8 cellular contexts compared by ENCODE assay signal in genomic region chr1:203338335-203339036, GRCh38. TPM values are rescaled to one million over a fixed set of nuclear protein-coding genes. Genes with fewer than 3 reads are reported as not detected.
DNase-seq lines count a peak whose midpoint lies in the region; ATAC-seq and TF ChIP-seq lines count a peak whose summit lies in the region.

No MANE protein-coding gene starts in this region.

- H3K4me3 Mint-ChIP-seq in GM23338 (no peak overlapping the region), memory B cell (peak overlapping the region; percentile 45)

- peak; percentile 94 for TF ChIP-seq CTCF in BJ (IDR thresholded peaks at IDR 0.05; ENCODE audit: insufficient read depth, low read depth, low read length)
- peak; percentile 89 to 95 for TF ChIP-seq CTCF in GM23338 (conservative IDR thresholded peaks at IDR 0.05; ENCODE audit: low read depth in 2 of 2)

- H3F3A ChIP-seq in GM23338 (replicated peaks; ENCODE audit: low read depth), result no peaks in the 10 kb centered on the region

- no peak overlapping the region for H3K4me3 ChIP-seq in BJ (ENCODE audit: low read depth, low read length)
- no peak overlapping the region for H3K4me3 ChIP-seq in GM23338

- H3K27me3 Mint-ChIP-seq in GM23338 (ENCODE audit: insufficient read depth, low read depth, poor library complexity) (peaks cover 14% of the 10 kb centered on the region), memory B cell (peaks cover 2% of the 10 kb centered on the region)

- H3K27ac Mint-ChIP-seq in GM23338 (no peak overlapping the region), memory B cell (no peak overlapping the region)

- H3K79me2 ChIP-seq in GM23338 (replicated peaks; ENCODE audit: insufficient read depth), result no peaks in the 10 kb centered on the region

- H3K27me3 ChIP-seq in BJ (ENCODE audit: control insufficient read depth, insufficient read depth, low read length) (peaks cover 19% of the 10 kb centered on the region), GM23338 (ENCODE audit: insufficient read depth) (no peaks in the 10 kb centered on the region)

- peaks cover 22% of the 10 kb centered on the region for H3K4me1 Mint-ChIP-seq in GM23338
- peaks cover 21% of the 10 kb centered on the region for H3K4me1 Mint-ChIP-seq in memory B cell

- no peak overlapping the region for H3K27ac ChIP-seq in GM23338 (ENCODE audit: low read depth)
- H3K27ac ChIP-seq in substantia nigra (ENCODE audit: low read depth, low read length, poor library complexity, severe bottlenecking), result no peak overlapping the region

- H4K20me1 ChIP-seq in GM23338 (replicated peaks; ENCODE audit: insufficient read depth), result no peaks in the 10 kb centered on the region

- CTCF ChIA-PET in BJ (lab: Yijun Ruan, JAX), result interaction anchor here (0.5 to 18.1 kb wide), 14 partner anchors 13 to 372 kb away, joined by 3 to 484 read pairs (median 18); partner anchors contain the start of genes ADORA1, FMOD and PRELP

- DNase-seq in BJ (ENCODE audit: low read depth) (no peak), GM23338 (ENCODE audit: low spot score) (peak; percentile 89), NCI-H69 (lab: John Stamatoyannopoulos, UW) (peak; percentile 81), memory B cell (ENCODE audit: low spot score in 2 of 2) (peak; percentile 57 to 61), substantia nigra (lab: John Stamatoyannopoulos, UW) (peak in 38 of 49 donors; percentile 7 to 75 (median 50))
- DNase-seq in activated CD4-positive, alpha-beta T cell treated with anti-CD3 and anti-CD28 coated beads, Interleukin-2, amount 50 U/mL, for 48 hours, result peak; percentile 62 to 65
- peak; percentile 57 for DNase-seq in effector CD4-positive, alpha-beta T cell

- H3K9me3 Mint-ChIP-seq in GM23338 (peaks cover 2% of the 10 kb centered on the region; the same call in 1 of the 3 replicates), memory B cell (no peaks in the 10 kb centered on the region)

- POLR2A ChIA-PET in BJ (lab: Charles Lee), result no interaction called here

- H3K36me3 ChIP-seq in BJ (ENCODE audit: control insufficient read depth, insufficient read depth, low read length), result no peaks in the 10 kb centered on the region
- H3K36me3 ChIP-seq in GM23338 (ENCODE audit: insufficient read depth), result no peaks in the 10 kb centered on the region

- H2AFZ ChIP-seq in GM23338, result peak overlapping the region; percentile 92; the same call in 1 of the 2 replicates

- H3K4me2 ChIP-seq in GM23338, result no peak overlapping the region

- H3K9me2 ChIP-seq in GM23338 (ENCODE audit: insufficient read depth), result no peaks in the 10 kb centered on the region

- no peaks in the 10 kb centered on the region for H3K36me3 Mint-ChIP-seq in GM23338 (ENCODE audit: low read depth)
- no peaks in the 10 kb centered on the region for H3K36me3 Mint-ChIP-seq in memory B cell

- 0 out of 2 replicates have a peak, but pooled peaks cover 4% of the 10 kb centered on the region for H3K4me1 ChIP-seq in GM23338 (ENCODE audit: insufficient read depth)

- ATAC-seq in GM23338 (peak; percentile 51), memory B cell (ENCODE audit: low read depth) (peak; percentile 73), GM18907 (IDR thresholded peaks at IDR 0.05; ENCODE audit: unreplicated experiment) (no peak)

TF ChIP-seq in GM23338, 12 proteins besides CTCF, POLR2A, EP300 and RAD21:
- TF ChIP-seq STAT1 (IDR thresholded peaks at IDR 0.05; ENCODE audit: unreplicated experiment), result no peak
- TF ChIP-seq REST (IDR thresholded peaks at IDR 0.05; ENCODE audit: unreplicated experiment), result no peak
- no peak for TF ChIP-seq ZNF462 (CRISPR knock-in tag; IDR thresholded peaks at IDR 0.05)
- TF ChIP-seq JUNB (IDR thresholded peaks at IDR 0.05; ENCODE audit: unreplicated experiment), result no peak
- no peak for TF ChIP-seq EZH2phosphoT487 (IDR thresholded peaks at IDR 0.05; ENCODE audit: unreplicated experiment)

RNA-seq across cellular contexts. Expression of gene FMOD, which starts 12.4 kb away (rescaled TPM):
- 14.0 and 18.0 TPM in 2 replicates for polyA plus RNA-seq in BJ (2011; rRNA removed)
- polyA minus RNA-seq in BJ (2011; rRNA and poly(A)+ RNA removed), result 1.8 and 2.3 TPM in 2 replicates
- 0.31 and 1.3 TPM in 2 replicates for total RNA-seq in GM23338 (2014; rRNA removed; shearing (Covaris generic))
- 0.27 TPM in 1 of 2 replicates, not detected in the other for polyA plus RNA-seq in GM23338 (2016; fragmentation: Nextera tagmentation; extraction: Ambion mirVana)

RNA-seq across cellular contexts. Expression of gene BTG2, which starts 33.2 kb away (rescaled TPM):
- polyA plus RNA-seq in BJ (2011; rRNA removed), result 22.8 and 23.7 TPM in 2 replicates
- 9.9 and 17.3 TPM in 2 replicates for polyA minus RNA-seq in BJ (2011; rRNA and poly(A)+ RNA removed)
- total RNA-seq in GM23338 (2014; rRNA removed; shearing (Covaris generic)), result 7.8 and 9.1 TPM in 2 replicates
- 5.7 and 6.3 TPM in 2 replicates for polyA plus RNA-seq in GM23338 (2016; fragmentation: Nextera tagmentation; extraction: Ambion mirVana)

Comparison
In these comparisons a context has a peak if more than half of its experiments do, and no peak if none do; other contexts are left out.
1. RNA of gene FMOD, which starts 12.4 kb away (polyA plus RNA-seq): 14.0 to 18.0 TPM in BJ; 0.27 TPM in GM23338; every median in the first group is over 10 times any median in the second.